Comparison of ENCODE assay signal across 16 cellular contexts in genomic region chr10:43114743-43115611, GRCh38. TPM values are rescaled to one million over a fixed set of nuclear protein-coding genes. Genes with fewer than 3 reads are reported as not detected.
A peak's percentile ranks its signal among the peaks of the same experiment; 100 is the strongest.
DNase-seq lines count a peak whose midpoint lies in the region; ATAC-seq and TF ChIP-seq lines count a peak whose summit lies in the region.
"Had no signal": no experiment of that assay in that cellular context is flagged by ENCODE, and none has a peak within 500 bp of the region (broad histone marks: within the 10 kb centered on the region; RNA-seq: fewer than 3 reads in every experiment).

No MANE protein-coding gene starts in this region.

- no peak overlapping the region for H2BK120ac ChIP-seq in neuronal stem cell (ENCODE audit: low read depth, low read length)

- H3K23ac ChIP-seq in neuronal stem cell (ENCODE audit: low read depth, low read length, poor library complexity), result no peak overlapping the region

- H3K4me3 Mint-ChIP-seq in GM23338, result no peak overlapping the region
- H3K4me3 Mint-ChIP-seq: activated CD4-positive, alpha-beta T cell treated with anti-CD3 and anti-CD28 coated beads, Interleukin-2, amount 10 ng/mL, durations not matched to agents 24 days and 14 days; activated naive CD8-positive, alpha-beta T cell treated with anti-CD3 and anti-CD28 coated beads for 36 hours; CD8-positive, alpha-beta T cell; naive thymus-derived CD8-positive, alpha-beta T cell had no signal

- H3K27ac ChIP-seq in GM23338 (ENCODE audit: low read depth) (no peak overlapping the region), neuronal stem cell (replicated peaks; ENCODE audit: low read length) (no peak overlapping the region)
- H3K27ac ChIP-seq: SJSA1, VCaP had no signal

- H3K18ac ChIP-seq in neuronal stem cell (ENCODE audit: low read length), result no peak overlapping the region

- H3K79me1 ChIP-seq in neuronal stem cell (ENCODE audit: low read depth, low read length), result no peaks in the 10 kb centered on the region

- H2AFZ ChIP-seq in GM23338 (no peak overlapping the region), neuronal stem cell (ENCODE audit: low read length) (no peak overlapping the region)

- TF ChIP-seq CTCF in AG09309 (IDR thresholded peaks at IDR 0.05; ENCODE audit: control insufficient read depth, insufficient read depth, low read depth, low read length, missing control alignments), result peak; percentile 16
- TF ChIP-seq CTCF in GM23338 (conservative IDR thresholded peaks at IDR 0.05; ENCODE audit: low read depth in 2 of 2), result no peak
- no peak for TF ChIP-seq CTCF in cardiac fibroblast (IDR thresholded peaks at IDR 0.05; ENCODE audit: low read depth, low read length)

- H3K27me3 ChIP-seq in GM23338 (ENCODE audit: insufficient read depth) (no peaks in the 10 kb centered on the region), neuronal stem cell (ENCODE audit: control insufficient read depth in 3 of 3, insufficient read depth in 3 of 3, low read depth in 1 of 3, low read length in 3 of 3) (peaks cover 0 to 15% (median 0%) of the 10 kb centered on the region in 3 experiments)

- H3K4me1 Mint-ChIP-seq in GM23338, result no peaks in the 10 kb centered on the region
- H3K4me1 Mint-ChIP-seq: activated naive CD8-positive, alpha-beta T cell treated with anti-CD3 and anti-CD28 coated beads for 36 hours had no signal

- no peak overlapping the region for H2BK12ac ChIP-seq in neuronal stem cell (ENCODE audit: low read length)

- no peaks in the 10 kb centered on the region for H3F3A ChIP-seq in GM23338 (replicated peaks; ENCODE audit: low read depth)

- H3K9ac ChIP-seq in neuronal stem cell (ENCODE audit: low read depth, low read length, poor library complexity), result peak overlapping the region; percentile 14

- H2BK15ac ChIP-seq in neuronal stem cell (ENCODE audit: low read length), result peak overlapping the region; percentile 59

- no peaks in the 10 kb centered on the region for H3K79me2 ChIP-seq in GM23338 (replicated peaks; ENCODE audit: insufficient read depth)

- ATAC-seq in GM23338 (peak; percentile 28; the same call in 1 of the 3 replicates), HG02763 (IDR thresholded peaks at IDR 0.05; ENCODE audit: unreplicated experiment) (no peak), HG03039 (IDR thresholded peaks at IDR 0.05; ENCODE audit: unreplicated experiment) (no peak)
- ATAC-seq: CD8-positive, alpha-beta T cell; naive thymus-derived CD8-positive, alpha-beta T cell had no signal

- H2AK5ac ChIP-seq in neuronal stem cell (ENCODE audit: low read depth, low read length), result peak overlapping the region; percentile 45

- no peak overlapping the region for H3K4ac ChIP-seq in neuronal stem cell (ENCODE audit: low read length)

- no peak overlapping the region for H4K8ac ChIP-seq in neuronal stem cell (ENCODE audit: low read depth, low read length)

- H3K9me3 ChIP-seq in neuronal stem cell (replicated peaks in 1 of 2; ENCODE audit: control insufficient read depth in 2 of 2, insufficient read depth in 1 of 2, low read depth in 1 of 2, low read length in 2 of 2), result no peaks in the 10 kb centered on the region
- H3K9me3 ChIP-seq: SJSA1 had no signal

- no peak overlapping the region for H4K91ac ChIP-seq in neuronal stem cell (ENCODE audit: low read depth, low read length, poor library complexity)

- H4K20me1 ChIP-seq in GM23338 (replicated peaks; ENCODE audit: insufficient read depth), result no peaks in the 10 kb centered on the region

- H3K36me3 ChIP-seq in GM23338 (ENCODE audit: insufficient read depth) (no peaks in the 10 kb centered on the region), neuronal stem cell (replicated peaks in 1 of 2; ENCODE audit: control insufficient read depth in 2 of 2, insufficient read depth in 2 of 2, low read length in 2 of 2) (no peaks in the 10 kb centered on the region)
- H3K36me3 ChIP-seq: SJSA1 had no signal

- H3K9me2 ChIP-seq in GM23338 (ENCODE audit: insufficient read depth), result no peaks in the 10 kb centered on the region

- H3K9me3 Mint-ChIP-seq in GM23338, result no peaks in the 10 kb centered on the region
- H3K9me3 Mint-ChIP-seq: activated CD4-positive, alpha-beta T cell treated with anti-CD3 and anti-CD28 coated beads, Interleukin-2, amount 10 ng/mL, durations not matched to agents 24 days and 14 days; activated naive CD8-positive, alpha-beta T cell treated with anti-CD3 and anti-CD28 coated beads for 36 hours; CD8-positive, alpha-beta T cell; naive thymus-derived CD8-positive, alpha-beta T cell had no signal

- H3K27ac Mint-ChIP-seq in GM23338, result no peak overlapping the region
- H3K27ac Mint-ChIP-seq: activated CD4-positive, alpha-beta T cell treated with anti-CD3 and anti-CD28 coated beads, Interleukin-2, amount 10 ng/mL, durations not matched to agents 24 days and 14 days; activated naive CD8-positive, alpha-beta T cell treated with anti-CD3 and anti-CD28 coated beads for 36 hours; CD8-positive, alpha-beta T cell had no signal

- H3K4me2 ChIP-seq in GM23338, result no peak overlapping the region
- H3K4me2 ChIP-seq in neuronal stem cell (ENCODE audit: insufficient read depth, low read length, poor library complexity, severe bottlenecking), result no peak overlapping the region

- WGBS in neuronal stem cell (ENCODE audit: extremely low coverage in 2 of 2, insufficient read length in 2 of 2, insufficient replicate concordance in 1 of 2), 2 donors, result no CpG with 5 or more reads among the region's 17 CpGs

- H3K27me3 Mint-ChIP-seq in GM23338 (ENCODE audit: insufficient read depth, low read depth, poor library complexity), result peaks cover 3% of the 10 kb centered on the region
- H3K27me3 Mint-ChIP-seq: activated CD4-positive, alpha-beta T cell treated with anti-CD3 and anti-CD28 coated beads, Interleukin-2, amount 10 ng/mL, durations not matched to agents 24 days and 14 days; activated naive CD8-positive, alpha-beta T cell treated with anti-CD3 and anti-CD28 coated beads for 36 hours; naive thymus-derived CD8-positive, alpha-beta T cell had no signal

- H2BK5ac ChIP-seq in neuronal stem cell (ENCODE audit: low read length), result peak overlapping the region; percentile 63

- H3K14ac ChIP-seq in neuronal stem cell (ENCODE audit: low read length), result peak overlapping the region; percentile 1

- no peak overlapping the region for H3K4me3 ChIP-seq in AG09309 (ENCODE audit: control insufficient read depth, low read depth, low read length)
- no peak overlapping the region for H3K4me3 ChIP-seq in GM23338
- no peak overlapping the region for H3K4me3 ChIP-seq in cardiac fibroblast (replicated peaks in 1 of 2; ENCODE audit: low read depth in 2 of 2, low read length in 2 of 2)
- H3K4me3 ChIP-seq in neuronal stem cell (ENCODE audit: low read length in 2 of 2), result no peak overlapping the region
- H3K4me3 ChIP-seq: SJSA1 had no signal

- H3K4me1 ChIP-seq in GM23338 (ENCODE audit: insufficient read depth) (no peaks in the 10 kb centered on the region), neuronal stem cell (ENCODE audit: control insufficient read depth in 2 of 2, insufficient read depth in 1 of 2, low read depth in 1 of 2, low read length in 2 of 2) (no peaks in the 10 kb centered on the region)
- H3K4me1 ChIP-seq: SJSA1 had no signal

- DNase-seq in AG09309 (ENCODE audit: low read depth), result no peak
- no peak for DNase-seq in GM23338 (ENCODE audit: low spot score)
- DNase-seq in cardiac fibroblast (ENCODE audit: low read depth in 2 of 2), result peak; percentile 24 to 29
- DNase-seq in neuronal stem cell (ENCODE audit: low spot score), result no peak
- DNase-seq in MV-4-11 (lab: John Stamatoyannopoulos, UW), result no peak
- no peak for DNase-seq in Kasumi-1 (lab: John Stamatoyannopoulos, UW)
- DNase-seq: activated CD4-positive, alpha-beta T cell treated with anti-CD3 and anti-CD28 coated beads, Interleukin-2, amount 10 ng/mL, durations not matched to agents 24 days and 14 days; activated naive CD8-positive, alpha-beta T cell treated with anti-CD3 and anti-CD28 coated beads for 36 hours; CD8-positive, alpha-beta T cell; GF-D8; NCI-H2081 treated with DMSO at 0.1 percent for 48 hours had no signal

- H3K36me3 Mint-ChIP-seq in GM23338 (ENCODE audit: low read depth), result no peaks in the 10 kb centered on the region; the same call in 2 of the 3 replicates
- H3K36me3 Mint-ChIP-seq: activated naive CD8-positive, alpha-beta T cell treated with anti-CD3 and anti-CD28 coated beads for 36 hours; CD8-positive, alpha-beta T cell; naive thymus-derived CD8-positive, alpha-beta T cell had no signal

TF ChIP-seq in GM23338, 12 proteins besides CTCF, POLR2A, EP300 and RAD21 (continues in another document):
- TF ChIP-seq ETS1 (IDR thresholded peaks at IDR 0.05), result no peak
- no peak for TF ChIP-seq CREB1 (CRISPR knock-in tag; IDR thresholded peaks at IDR 0.05; ENCODE audit: low read depth)
- no peak for TF ChIP-seq ZNF331 (CRISPR knock-in tag; IDR thresholded peaks at IDR 0.05; ENCODE audit: low read depth)
- TF ChIP-seq EZH2phosphoT487 (IDR thresholded peaks at IDR 0.05; ENCODE audit: unreplicated experiment), result no peak
- no peak for TF ChIP-seq JUNB (IDR thresholded peaks at IDR 0.05; ENCODE audit: unreplicated experiment)

RNA-seq across cellular contexts. Expression of gene CSGALNACT2, which starts 23.3 kb away (rescaled TPM):
- 3.7 and 4.6 TPM in 2 replicates for total RNA-seq in GM23338 (2014; rRNA removed; shearing (Covaris generic))
- 2.4 and 3.0 TPM in 2 replicates for polyA plus RNA-seq in GM23338 (2016; fragmentation: Nextera tagmentation; extraction: Ambion mirVana)
- 6.7 TPM for polyA plus RNA-seq in neuronal stem cell (2013, experiment 1 of 2)
- 7.4 TPM for polyA plus RNA-seq in neuronal stem cell (2013, experiment 2 of 2)

RNA-seq across cellular contexts. Expression of gene RET, which starts 38.1 kb away (rescaled TPM):
- total RNA-seq in GM23338 (2014; rRNA removed; shearing (Covaris generic)), result 6.7 and 9.8 TPM in 2 replicates
- 3.8 and 5.5 TPM in 2 replicates for polyA plus RNA-seq in GM23338 (2016; fragmentation: Nextera tagmentation; extraction: Ambion mirVana)
- 2.3 TPM for polyA plus RNA-seq in neuronal stem cell (2013, experiment 1 of 2)
- polyA plus RNA-seq in neuronal stem cell (2013, experiment 2 of 2), result 2.2 TPM
- total RNA-seq: activated naive CD8-positive, alpha-beta T cell treated with anti-CD3 and anti-CD28 coated beads for 36 hours; CD8-positive, alpha-beta T cell; naive thymus-derived CD8-positive, alpha-beta T cell; SJSA1 had no signal
- polyA plus RNA-seq: naive thymus-derived CD8-positive, alpha-beta T cell had no signal

Comparison
In these comparisons a context has a peak if more than half of its experiments do, and no peak if none do; other contexts are left out.
1. DNase-seq: peak in cardiac fibroblast (2 of 2); none in AG09309 (single experiment), GM23338 (single experiment), neuronal stem cell (single experiment), MV-4-11 (single experiment) and Kasumi-1 (0 of 2).